6 cellular contexts compared by ENCODE assay signal in the genomic region with DNA sequence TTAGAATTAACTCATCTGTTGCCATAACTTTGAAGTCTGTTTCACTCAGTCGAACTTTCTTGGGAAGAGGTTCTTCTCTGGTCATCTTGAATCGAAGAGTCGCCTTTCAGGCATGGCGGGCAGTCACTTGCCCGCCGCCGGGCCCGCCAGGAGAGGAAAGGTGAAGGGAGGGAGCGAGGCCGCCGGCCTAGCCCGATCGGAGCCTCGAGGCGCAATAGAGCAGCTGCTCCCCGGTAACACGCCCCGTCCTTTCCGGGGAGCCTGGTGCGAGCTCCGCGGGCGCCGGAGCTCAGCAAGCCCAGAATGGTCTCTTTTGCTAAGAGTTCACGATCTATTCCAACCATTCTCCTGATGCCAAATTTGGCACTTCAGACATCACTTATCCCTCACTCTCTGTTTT.
"Had no signal": no experiment of that assay in that cellular context is flagged by ENCODE, and none has a peak within 500 bp of the region (broad histone marks: within the 10 kb centered on the region; RNA-seq: fewer than 3 reads in every experiment).

No MANE protein-coding gene starts in this region.

- H3K9ac ChIP-seq: GM23248 had no signal

- DNase-seq: GM23248, GOT3, H9, HCEC 1CT, IMR-90 had no signal

- H3K4me3 ChIP-seq: GM23248, K562 had no signal

- ATAC-seq: K562 had no signal

- H2AFZ ChIP-seq: GM23248 had no signal

- H3K27ac ChIP-seq: GM23248 had no signal
